1 cellular context compared by ENCODE assay signal in genomic region chr1:17525996-17526686, GRCh38.
TF ChIP-seq lines count a peak whose summit lies in the region.

No MANE protein-coding gene starts in this region.

TF ChIP-seq in K562, 482 proteins besides CTCF, POLR2A, EP300 and RAD21:
- TF ChIP-seq ZNF263 (CRISPR knock-in tag; IDR thresholded peaks at IDR 0.05; ENCODE audit: borderline replicate concordance) (peak; percentile 47; the same call in 1 of the 2 replicates), PTRF (tag; IDR thresholded peaks at IDR 0.05) (no peak), CBFA2T2 (conservative IDR thresholded peaks at IDR 0.05) (no peak)
TF ChIP-seq in K562: peak in this region for 1.
